Comparison of ENCODE assay signal across 1 cellular context in the genomic region with DNA sequence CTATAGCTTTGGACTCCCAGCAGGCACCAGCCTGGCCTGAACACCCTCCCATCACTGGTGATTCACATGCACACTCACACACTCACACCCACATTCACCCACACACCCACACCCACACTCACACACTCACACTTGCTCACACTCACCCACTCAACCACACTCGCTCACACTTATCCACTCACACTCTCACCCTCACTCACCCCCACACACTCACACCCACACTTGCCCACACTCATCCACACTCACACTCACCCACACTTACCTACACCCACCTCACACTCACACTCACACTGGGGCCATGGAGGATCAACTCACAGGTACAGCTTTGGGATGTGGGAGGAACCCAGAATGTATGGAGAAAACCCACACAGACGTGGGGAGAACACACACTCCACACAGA.
TF ChIP-seq lines count a peak whose summit lies in the region.

No MANE protein-coding gene starts in this region.

TF ChIP-seq in IMR-90, 13 proteins besides CTCF, POLR2A, EP300 and RAD21 (continued from another document):
- TF ChIP-seq BHLHE40 (IDR thresholded peaks at IDR 0.05; ENCODE audit: low read depth, low read length): no peak
- no peak for TF ChIP-seq NFE2L2 (IDR thresholded peaks at IDR 0.05; ENCODE audit: low read depth, low read length)
- no peak for TF ChIP-seq RCOR1 (IDR thresholded peaks at IDR 0.05; ENCODE audit: insufficient replicate concordance, low read length)
- no peak for TF ChIP-seq MAFK (IDR thresholded peaks at IDR 0.05; ENCODE audit: low read depth, low read length)
- no peak for TF ChIP-seq RFX5 (IDR thresholded peaks at IDR 0.05; ENCODE audit: low read depth, low read length)
- TF ChIP-seq, protein P1, sequence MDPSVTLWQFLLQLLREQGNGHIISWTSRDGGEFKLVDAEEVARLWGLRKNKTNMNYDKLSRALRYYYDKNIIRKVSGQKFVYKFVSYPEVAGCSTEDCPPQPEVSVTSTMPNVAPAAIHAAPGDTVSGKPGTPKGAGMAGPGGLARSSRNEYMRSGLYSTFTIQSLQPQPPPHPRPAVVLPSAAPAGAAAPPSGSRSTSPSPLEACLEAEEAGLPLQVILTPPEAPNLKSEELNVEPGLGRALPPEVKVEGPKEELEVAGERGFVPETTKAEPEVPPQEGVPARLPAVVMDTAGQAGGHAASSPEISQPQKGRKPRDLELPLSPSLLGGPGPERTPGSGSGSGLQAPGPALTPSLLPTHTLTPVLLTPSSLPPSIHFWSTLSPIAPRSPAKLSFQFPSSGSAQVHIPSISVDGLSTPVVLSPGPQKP (IDR thresholded peaks at IDR 0.05; ENCODE audit: borderline replicate concordance, low read depth, low read length): no peak
- no peak for TF ChIP-seq CEBPB (IDR thresholded peaks at IDR 0.05; ENCODE audit: low read depth, low read length)
- no peak for TF ChIP-seq MAZ (IDR thresholded peaks at IDR 0.05; ENCODE audit: borderline replicate concordance, low read depth, low read length)
